ENCODE assay signal across 22 cellular contexts in the genomic region with DNA sequence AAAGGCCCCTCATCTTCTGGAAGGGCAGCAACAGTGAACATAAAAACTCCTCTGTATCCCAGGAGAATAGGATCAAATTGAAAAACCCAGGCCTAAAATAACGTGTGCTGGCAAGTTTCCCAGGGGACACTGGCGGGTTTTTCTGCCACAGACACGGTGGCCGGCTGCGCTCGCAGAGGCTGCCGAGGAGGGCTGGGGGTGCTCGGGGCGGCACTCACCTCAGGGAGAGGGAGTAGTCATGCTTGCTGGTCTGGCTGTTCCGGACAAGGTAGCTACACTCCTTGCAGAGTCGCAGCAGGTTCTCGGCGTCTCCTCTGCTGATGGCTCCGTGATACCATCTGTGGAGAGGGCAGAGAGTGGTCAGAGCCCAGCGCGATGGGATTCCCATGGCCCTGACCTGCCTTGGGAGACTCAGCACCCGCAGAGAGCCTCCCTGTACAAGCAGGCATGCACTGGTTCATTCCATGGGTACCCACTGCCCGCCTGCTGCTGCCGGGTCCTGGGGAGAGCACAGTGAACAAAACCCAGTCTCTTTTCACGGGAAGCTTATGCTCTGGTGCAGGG.
"Had no signal": no experiment of that assay in that cellular context is flagged by ENCODE, and none has a peak within 500 bp of the region (broad histone marks: within the 10 kb centered on the region; RNA-seq: fewer than 3 reads in every experiment).

No MANE protein-coding gene starts in this region.

- H3K27ac ChIP-seq: esophagus muscularis mucosa, sigmoid colon, thyroid gland had no signal

- H3K36me3 ChIP-seq: thyroid gland had no signal

- DNase-seq: activated B cell treated with CpG ODN at 0.5 μM for 24 hours; activated CD4-positive, alpha-beta T cell treated with anti-CD3 and anti-CD28 coated beads for 36 hours; activated CD4-positive, alpha-beta T cell treated with anti-CD3 and anti-CD28 coated beads, Interleukin-2, amount 50 U/mL, for 48 hours; activated CD8-positive, alpha-beta memory T cell treated with anti-CD3 and anti-CD28 coated beads, Interleukin-2, amount 50 U/mL, for 48 hours; activated naive CD4-positive, alpha-beta T cell; activated naive CD8-positive, alpha-beta T cell treated with anti-CD3 and anti-CD28 coated beads for 36 hours; activated T-cell treated with anti-CD3 and anti-CD28 coated beads, Interleukin-2, amount 50 U/mL, for 4 hours; amniotic stem cell; dermis blood vessel endothelial cell; effector CD8-positive, alpha-beta T cell; hippocampal formation; left cardiac atrium; mesendoderm; naive B cell; occipital lobe; sigmoid colon; stimulated activated CD4-positive, alpha-beta T cell treated with anti-CD3 and anti-CD28 coated beads, Interleukin-4, amount 100 ng/mL, for 1 hour; stimulated activated naive CD8-positive, alpha-beta T cell treated with anti-CD3 and anti-CD28 coated beads, Interleukin-15, Interleukin-2, amounts not matched to agents 100 U/mL and 50 U/mL, for 24 hours; SW 1271; T-helper 17 cell; thyroid gland had no signal

- H3K9me3 ChIP-seq: esophagus muscularis mucosa, sigmoid colon, thyroid gland had no signal

- H3K27me3 ChIP-seq: esophagus muscularis mucosa, sigmoid colon, thyroid gland had no signal

- H3K4me3 ChIP-seq: esophagus muscularis mucosa, sigmoid colon, thyroid gland had no signal
